ENCODE assay signal across 21 cellular contexts in the genomic region with DNA sequence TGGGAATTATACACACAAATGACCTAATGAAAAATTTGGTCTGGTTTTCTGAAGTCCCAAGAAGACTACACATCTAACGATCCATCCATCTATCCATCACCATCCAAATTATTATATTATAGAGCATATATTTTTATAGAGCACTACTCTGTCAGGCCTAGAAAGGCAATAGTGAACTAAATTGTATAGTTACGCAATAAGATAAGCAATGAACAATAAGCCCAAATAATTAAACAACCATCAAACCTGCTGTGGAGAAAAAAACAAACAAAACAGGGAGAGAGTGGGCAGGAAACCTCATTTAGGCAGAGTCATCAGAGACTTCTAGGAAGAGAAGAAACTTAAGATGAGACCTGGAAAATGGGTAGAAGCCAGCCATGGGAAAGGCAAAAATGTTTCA. TPM values are rescaled to one million over a fixed set of nuclear protein-coding genes. Genes with fewer than 3 reads are reported as not detected.
DNase-seq lines count a peak whose midpoint lies in the region; ATAC-seq, FAIRE-seq and TF ChIP-seq lines count a peak whose summit lies in the region.
"Had no signal": no experiment of that assay in that cellular context is flagged by ENCODE, and none has a peak within 500 bp of the region (broad histone marks: within the 10 kb centered on the region; RNA-seq: fewer than 3 reads in every experiment).

No MANE protein-coding gene starts in this region.

- no TSS peak for BruUV-seq in IMR-90 (replicated peaks; lab: Mats Ljungman, UMichigan)

- no peak overlapping the region for H4K8ac ChIP-seq in IMR-90 (ENCODE audit: low read depth in 2 of 2, low read length in 2 of 2)
- no peak overlapping the region for H4K8ac ChIP-seq in H1 (ENCODE audit: extremely low read depth, insufficient read depth, low read length)

- no peaks in the 10 kb centered on the region for H3K36me3 ChIP-seq in IMR-90 (ENCODE audit: control insufficient read depth, insufficient read depth, low read length)
- no peaks in the 10 kb centered on the region for H3K36me3 ChIP-seq in H1 (ENCODE audit: control insufficient read depth in 2 of 4, insufficient read depth in 4 of 4, low read length in 3 of 4)
- H3K36me3 ChIP-seq: BLaER1 treated with 17β-estradiol and CSF1 and Interleukin-3, amounts not matched to agents 10 nM and 100 nM had no signal

- H2AFZ ChIP-seq in IMR-90 (replicated peaks; ENCODE audit: low read length, poor library complexity) = no peak overlapping the region
- no peak overlapping the region for H2AFZ ChIP-seq in H1 (ENCODE audit: low read length)

- H4K20me1 ChIP-seq in IMR-90 (ENCODE audit: insufficient read depth, low read length) = no peaks in the 10 kb centered on the region
- no peaks in the 10 kb centered on the region for H4K20me1 ChIP-seq in H1 (replicated peaks in 1 of 2; ENCODE audit: control insufficient read depth in 1 of 2, insufficient read depth in 2 of 2, low read length in 2 of 2)
- H4K20me1 ChIP-seq: BLaER1 treated with 17β-estradiol and CSF1 and Interleukin-3, amounts not matched to agents 10 nM and 100 nM had no signal

- intact Hi-C loops in IMR-90 (cut with micrococcal nuclease) = no loop called here

- no peak overlapping the region for H2BK120ac ChIP-seq in IMR-90 (ENCODE audit: low read depth, low read length)
- no peak overlapping the region for H2BK120ac ChIP-seq in H1 (replicated peaks; ENCODE audit: low read depth, low read length)

- H2BK15ac ChIP-seq in IMR-90 (ENCODE audit: low read depth, low read length) = no peak overlapping the region
- H2BK15ac ChIP-seq in H1 (ENCODE audit: low read length) = no peak overlapping the region

- no peak overlapping the region for H2BK5ac ChIP-seq in IMR-90 (ENCODE audit: low read depth, low read length, poor library complexity, severe bottlenecking)
- no peak overlapping the region for H2BK5ac ChIP-seq in H1 (ENCODE audit: low read depth, low read length)

- H3K4ac ChIP-seq in IMR-90 (ENCODE audit: low read depth, low read length) (no peak overlapping the region), H1 (replicated peaks; ENCODE audit: insufficient read length, low read depth, low read length) (no peak overlapping the region)

- H3K9ac ChIP-seq in IMR-90 (ENCODE audit: low read depth, low read length) = no peak overlapping the region
- H3K9ac ChIP-seq in H1 (replicated peaks in 1 of 4; ENCODE audit: extremely low read depth in 1 of 4, low read depth in 3 of 4, low read length in 3 of 4) = no peak overlapping the region
- H3K9ac ChIP-seq: BLaER1 treated with 17β-estradiol and CSF1 and Interleukin-3, amounts not matched to agents 10 nM and 100 nM had no signal

- CTCF ChIA-PET in A549 (lab: Yijun Ruan, JAX) (interaction anchor here (0.5 to 1.2 kb wide), 2 partner anchors 8 to 67 kb away, joined by 3 read pairs; no protein-coding TSS in a partner anchor), IMR-90 (lab: Yijun Ruan, JAX) (no interaction called here), H1 (lab: Charles Lee; ENCODE audit: partially characterized antibody) (interaction anchor here (1.1 to 2.1 kb wide), 2 partner anchors 45 to 152 kb away, joined by 3 to 8 read pairs; no protein-coding TSS in a partner anchor)

- POLR2A ChIA-PET in A549 (lab: Yijun Ruan, JAX) (no interaction called here), IMR-90 (lab: Charles Lee; ENCODE audit: unreplicated experiment) (no interaction called here), H1 (lab: Charles Lee; ENCODE audit: partially characterized antibody) (no interaction called here)

- peaks cover 16% of the 10 kb centered on the region for H3K27me3 ChIP-seq in IMR-90 (ENCODE audit: control insufficient read depth, insufficient read depth, low read length)
- no peaks in the 10 kb centered on the region; a peak in 1 of 7 replicates for H3K27me3 ChIP-seq in H1 (replicated peaks in 1 of 4; ENCODE audit: control insufficient read depth in 3 of 4, extremely low read depth in 1 of 4, insufficient read depth in 3 of 4, low read length in 3 of 4)
- H3K27me3 ChIP-seq: BLaER1 treated with 17β-estradiol and CSF1 and Interleukin-3, amounts not matched to agents 10 nM and 100 nM had no signal

- no peaks in the 10 kb centered on the region for H3K23me2 ChIP-seq in H1 (ENCODE audit: low read depth, low read length)

- TF ChIP-seq CTCF in A549 (IDR thresholded peaks at IDR 0.05) (no peak), IMR-90 (conservative IDR thresholded peaks at IDR 0.05; ENCODE audit: low read depth, low read length) (no peak), H1 (IDR thresholded peaks at IDR 0.05; ENCODE audit: control extremely low read depth in 1 of 3, insufficient read depth in 1 of 3, low read depth in 1 of 3, low read length in 3 of 3) (no peak)

- no peak for TF ChIP-seq POLR2A in A549 (IDR thresholded peaks at IDR 0.05; ENCODE audit: low read length)
- TF ChIP-seq POLR2A in IMR-90 (IDR thresholded peaks at IDR 0.05; ENCODE audit: low read depth, low read length) = no peak
- no peak for TF ChIP-seq POLR2A in H1 (IDR thresholded peaks at IDR 0.05; ENCODE audit: control extremely low read depth in 1 of 2, low read depth in 2 of 2, low read length in 2 of 2)

- no peak for TF ChIP-seq RAD21 in A549 (conservative IDR thresholded peaks at IDR 0.05 in 1 of 2, IDR thresholded peaks at IDR 0.05 in 1 of 2)
- TF ChIP-seq RAD21 in IMR-90 (IDR thresholded peaks at IDR 0.05; ENCODE audit: low read length) = no peak
- TF ChIP-seq RAD21 in H1 (IDR thresholded peaks at IDR 0.05 in 1 of 2, conservative IDR thresholded peaks at IDR 0.05 in 1 of 2; ENCODE audit: low read depth in 2 of 2, low read length in 2 of 2) = no peak

- FAIRE-seq in A549 (lab: Jason Lieb, UNC) (no peak), H1 (lab: Jason Lieb, UNC) (no peak)
- FAIRE-seq: A204.1, D721Med, G401.6, GM12891, GM19239 had no signal

- H3K79me2 ChIP-seq in H1 (ENCODE audit: control insufficient read depth in 1 of 2, insufficient read depth in 2 of 2, low read length in 2 of 2) = no peaks in the 10 kb centered on the region

- in situ Hi-C loops in IMR-90 (cut with MboI; ENCODE audit: low sequenced_read_pairs) = no loop called here

- DNase-seq in A549 (ENCODE audit: low read depth in 1 of 2, low spot score in 1 of 2) (no peak), IMR-90 (no peak), H1 (ENCODE audit: low read depth in 1 of 2, low spot score in 2 of 2) (no peak), NCI-H1417 (lab: John Stamatoyannopoulos, UW) (no peak)
- DNase-seq: 8988T; AML-193; Caco-2; Calu3; CD4-positive, alpha-beta T cell; CD8-positive, alpha-beta T cell; DMS79 treated with DMSO at 0.1 percent for 48 hours; GF-D8 had no signal

- no peak overlapping the region for H2BK12ac ChIP-seq in H1 (ENCODE audit: low read depth, low read length)

- H3K23ac ChIP-seq in IMR-90 (ENCODE audit: low read depth, low read length) (no peak overlapping the region), H1 (ENCODE audit: insufficient read length) (no peak overlapping the region)

- ATAC-seq in A549 (no peak), IMR-90 (ENCODE audit: low read depth) (no peak), esophagus mucosa (no peak), HG03442 (IDR thresholded peaks at IDR 0.05; ENCODE audit: unreplicated experiment) (no peak)
- ATAC-seq: CD8-positive, alpha-beta T cell had no signal

- dilution Hi-C loops in IMR-90 (cut with HindIII; ENCODE audit: low sequenced_read_pairs, unreplicated experiment) = no loop called here

- H3K9me3 ChIP-seq in A549 (0 out of 3 replicates have a peak, but pooled peaks cover 3% of the 10 kb centered on the region), IMR-90 (ENCODE audit: control insufficient read depth, insufficient read depth, low read length) (no peaks in the 10 kb centered on the region), H1 (ENCODE audit: insufficient read depth in 2 of 2, low read depth in 1 of 2, low read length in 1 of 2) (no peaks in the 10 kb centered on the region)

- H3K27ac ChIP-seq in A549 = no peak overlapping the region
- no peak overlapping the region for H3K27ac ChIP-seq in IMR-90 (ENCODE audit: insufficient read depth, low read length)
- H3K27ac ChIP-seq in H1 (ENCODE audit: low read depth, low read length) = no peak overlapping the region
- H3K27ac ChIP-seq: BLaER1 treated with 17β-estradiol and CSF1 and Interleukin-3, amounts not matched to agents 10 nM and 100 nM; C4-2B had no signal

- H3K4me2 ChIP-seq in A549 (no peak overlapping the region), IMR-90 (ENCODE audit: low read depth, low read length) (no peak overlapping the region), H1 (ENCODE audit: insufficient read depth in 1 of 2, low read depth in 2 of 2, low read length in 2 of 2) (no peak overlapping the region)
- H3K4me2 ChIP-seq: BLaER1 treated with 17β-estradiol and CSF1 and Interleukin-3, amounts not matched to agents 10 nM and 100 nM had no signal

- TF ChIP-seq EP300 in A549 (IDR thresholded peaks at IDR 0.05) = no peak
- TF ChIP-seq EP300 in H1 (IDR thresholded peaks at IDR 0.05; ENCODE audit: borderline replicate concordance in 1 of 2, low read depth in 2 of 2, low read length in 2 of 2) = no peak

- H3K4me1 ChIP-seq in A549 (no peaks in the 10 kb centered on the region), IMR-90 (ENCODE audit: control insufficient read depth, insufficient read depth, low read length) (no peaks in the 10 kb centered on the region), H1 (replicated peaks in 1 of 4; ENCODE audit: control insufficient read depth in 3 of 4, insufficient read depth in 4 of 4, low read length in 3 of 4) (no peaks in the 10 kb centered on the region)

- no peak overlapping the region for H3K18ac ChIP-seq in IMR-90 (ENCODE audit: low read depth, low read length)
- no peak overlapping the region for H3K18ac ChIP-seq in H1 (ENCODE audit: extremely low read depth, low read length)

- H3K4me3 ChIP-seq in A549 = no peak overlapping the region
- H3K4me3 ChIP-seq in IMR-90 (ENCODE audit: insufficient read depth, low read depth, low read length) = no peak overlapping the region
- no peak overlapping the region for H3K4me3 ChIP-seq in H1 (ENCODE audit: extremely low read depth in 1 of 4, insufficient read depth in 2 of 4, low read depth in 3 of 4, low read length in 4 of 4)
- H3K4me3 ChIP-seq: BLaER1 treated with 17β-estradiol and CSF1 and Interleukin-3, amounts not matched to agents 10 nM and 100 nM had no signal

- H3K14ac ChIP-seq in IMR-90 (replicated peaks; ENCODE audit: low read depth, low read length) (no peak overlapping the region), H1 (ENCODE audit: insufficient read length) (no peak overlapping the region)

- H4K5ac ChIP-seq in IMR-90 (ENCODE audit: low read depth, low read length) (no peak overlapping the region), H1 (ENCODE audit: insufficient read length, low read depth, low read length) (no peak overlapping the region)

- H2BK20ac ChIP-seq in IMR-90 (ENCODE audit: low read depth, low read length) (no peak overlapping the region), H1 (ENCODE audit: low read length) (no peak overlapping the region)

- H3K56ac ChIP-seq in IMR-90 (ENCODE audit: extremely low read depth, insufficient read depth, low read length) = no peak overlapping the region
- H3K56ac ChIP-seq in H1 (replicated peaks; ENCODE audit: insufficient read length, low read depth, low read length) = no peak overlapping the region

- 69% methylated on average over 2 of the region's 2 CpGs for WGBS in A549 (ENCODE audit: missing lambda C conversion rate)
- WGBS in IMR-90 (ENCODE audit: extremely low coverage in 2 of 2, insufficient read length in 1 of 2), 2 experiments = no CpG with 5 or more reads among the region's 2 CpGs
- WGBS in H1 (ENCODE audit: extremely low coverage in 1 of 2, insufficient coverage in 1 of 2, insufficient read length in 1 of 2, insufficient replicate concordance in 2 of 2, low coverage in 1 of 2, low lambda C conversion rate in 2 of 2, missing lambda C conversion rate in 1 of 2), 2 experiments = 91% methylated on average over 2 of the region's 2 CpGs; no CpG with 5 or more reads in 1 of the 2 experiments

- no peaks in the 10 kb centered on the region for H3K79me1 ChIP-seq in IMR-90 (ENCODE audit: low read depth in 1 of 2, low read length in 2 of 2)
- H3K79me1 ChIP-seq in H1 (ENCODE audit: low read depth, low read length) = no peaks in the 10 kb centered on the region

- H4K91ac ChIP-seq in IMR-90 (ENCODE audit: insufficient read depth, low read depth, low read length) (no peak overlapping the region), H1 (replicated peaks; ENCODE audit: insufficient read length, low read length) (no peak overlapping the region)

- no peak overlapping the region for H2AK9ac ChIP-seq in IMR-90 (replicated peaks; ENCODE audit: low read depth, low read length, poor library complexity)

- no peaks in the 10 kb centered on the region for H3K9me1 ChIP-seq in IMR-90 (ENCODE audit: insufficient read depth, low read length)

- no peak overlapping the region for H2AK5ac ChIP-seq in IMR-90 (ENCODE audit: low read depth, low read length)
- no peak overlapping the region for H2AK5ac ChIP-seq in H1 (ENCODE audit: low read depth, low read length)

RNA-seq across cellular contexts. Expression of gene MTX3, which starts 59.7 kb away (rescaled TPM):
- polyA plus RNA-seq in A549 (2011; rRNA removed) (15.8 and 19.1 TPM in 2 replicates), A549 (2017; fragmentation: RNase III; extraction: RNeasy Plus Mini Kit Qiagen cat#74134 plus additional on column Dnase treatment) (7.4 to 8.1 TPM (median 8.0 TPM) in 3 replicates), IMR-90 (2012; rRNA removed) (4.0 and 6.6 TPM in 2 replicates), H1 (2011; rRNA removed) (8.7 and 9.4 TPM in 2 replicates)
- 3.2 and 3.8 TPM in 2 replicates for polyA plus RNA-seq in A549 (2012; cell fraction: cytosol; rRNA removed)
- polyA plus RNA-seq in A549 (2012; cell fraction: nucleus; rRNA removed) = 2.8 and 5.6 TPM in 2 replicates
- polyA minus RNA-seq in A549 (2011; rRNA and poly(A)+ RNA removed) = 9.1 and 11.2 TPM in 2 replicates
- total RNA-seq in IMR-90 (2012; rRNA removed) (12.7 and 13.6 TPM in 2 replicates), esophagus mucosa (12.5 TPM)
- 0.68 and 1.3 TPM in 2 replicates for polyA plus RNA-seq in IMR-90 (2012; cell fraction: cytosol; rRNA removed)
- 2.0 and 13.9 TPM in 2 replicates for polyA plus RNA-seq in IMR-90 (2012; cell fraction: nucleus; rRNA removed; ENCODE audit: low replicate concordance)
- 27.9 and 28.8 TPM in 2 replicates for total RNA-seq in H1 (2021; fragmentation: NEBNext Ultra II Directional; extraction: Animal tissue kit (Norgen Biotek cat#: 25700))
- 13.8 TPM for polyA plus RNA-seq in H1 (2011; cell fraction: cytosol; rRNA removed)
- 10.2 TPM for polyA plus RNA-seq in H1 (2011; cell fraction: nucleus; rRNA removed)
- 8.0 to 17.8 TPM (median 10.3 TPM) in 4 replicates for polyA plus RNA-seq in H1 (2012, experiment 1 of 2)
- 0.71 TPM for polyA plus RNA-seq in H1 (2012, experiment 2 of 2)
- 13.0 TPM for polyA plus RNA-seq in H1 (2013, experiment 1 of 2)
- polyA plus RNA-seq in H1 (2013, experiment 2 of 2) = 11.8 TPM
- 23.7 and 39.6 TPM in 2 replicates for polyA minus RNA-seq in H1 (2011; rRNA and poly(A)+ RNA removed)
- polyA minus RNA-seq in H1 (2011; cell fraction: cytosol; rRNA and poly(A)+ RNA removed) = 18.0 TPM
- 34.3 TPM for polyA minus RNA-seq in H1 (2011; cell fraction: nucleus; rRNA and poly(A)+ RNA removed)

Comparison
In these comparisons a context has a peak if more than half of its experiments do, and no peak if none do; other contexts are left out.
1. Of the 18 proteins assayed by ChIP-seq in both H1 and A549: peak only in H1: none; only in A549: none; in both: CEBPB; in neither: 17.